ENCODE assay signal across 8 cellular contexts in the genomic region with DNA sequence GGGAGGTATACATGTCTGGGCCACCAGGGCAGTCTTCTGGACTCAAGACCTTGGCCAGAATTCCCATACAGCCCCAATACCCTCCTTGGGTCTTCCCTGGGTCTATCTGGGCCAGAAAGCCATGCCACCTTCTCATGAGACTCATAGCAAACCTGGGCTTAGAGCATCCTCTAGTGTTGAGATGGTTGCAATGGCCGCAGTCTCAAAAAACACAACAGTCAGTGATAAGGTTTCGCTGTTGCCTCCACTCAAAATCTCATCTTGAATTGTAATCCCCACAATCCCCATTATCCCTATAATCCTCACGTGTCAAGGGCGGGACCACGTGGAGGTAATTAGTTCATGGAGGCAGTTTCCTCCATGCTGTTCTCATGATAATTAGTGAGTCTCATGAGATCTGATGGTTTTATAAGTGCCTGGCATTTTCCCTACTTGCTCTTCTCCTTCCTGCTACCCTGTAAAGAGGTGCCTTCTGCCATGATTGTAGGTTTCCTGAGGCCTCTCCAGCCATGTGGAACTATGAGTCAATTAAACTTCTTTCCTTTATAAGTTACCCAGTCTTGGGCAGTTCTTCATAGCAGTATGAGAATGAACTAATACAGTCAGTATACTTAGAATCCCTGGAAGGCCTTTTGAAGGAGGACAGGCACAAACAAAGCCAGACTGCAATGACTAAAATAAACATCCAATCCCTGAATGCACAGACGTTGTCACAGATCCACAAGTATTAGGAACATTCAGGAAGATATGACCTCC.
DNase-seq lines count a peak whose midpoint lies in the region; ATAC-seq and TF ChIP-seq lines count a peak whose summit lies in the region.

No MANE protein-coding gene starts in this region.

- H3K4me1 ChIP-seq in colonic mucosa (no peaks in the 10 kb centered on the region), lower lobe of right lung (peaks cover 4% of the 10 kb centered on the region)

- TF ChIP-seq CTCF in colonic mucosa (IDR thresholded peaks at IDR 0.05) (peak; percentile 48), lower lobe of right lung (IDR thresholded peaks at IDR 0.05) (peak; percentile 46)

- H3K9ac ChIP-seq in colonic mucosa (ENCODE audit: low read depth in 2 of 2, low read length in 2 of 2), result no peak overlapping the region

- H3K4me3 ChIP-seq in colonic mucosa (no peak overlapping the region), lower lobe of right lung (no peak overlapping the region)

- H3K27ac ChIP-seq in colonic mucosa (no peak overlapping the region), lower lobe of right lung (no peak overlapping the region)

- in situ Hi-C loops in G401 (cut with HindIII; ENCODE audit: low sequenced_read_pairs), result no loop called here

- DNase-seq in AG08395 (ENCODE audit: low spot score), result peak; percentile 17
- DNase-seq in G401 (ENCODE audit: low spot score), result peak; percentile 28
- DNase-seq in NCI-H524 (lab: John Stamatoyannopoulos, UW), result peak; percentile 96
- DNase-seq in colonic mucosa, result peak; percentile 27
- DNase-seq in lower lobe of right lung, result no peak
- no peak for DNase-seq in activated CD4-positive, CD25-positive, alpha-beta regulatory T cell (lab: John Stamatoyannopoulos, UW)

- ATAC-seq in HG02623 (IDR thresholded peaks at IDR 0.05; ENCODE audit: unreplicated experiment) (peak; percentile 58), lower lobe of right lung (peak in 1 of 2 donors; percentile 40), HG03025 (IDR thresholded peaks at IDR 0.05; ENCODE audit: low FRiP score, unreplicated experiment) (no peak)

- H3K36me3 ChIP-seq in colonic mucosa, result no peaks in the 10 kb centered on the region
- no peaks in the 10 kb centered on the region for H3K36me3 ChIP-seq in lower lobe of right lung

- intact Hi-C loops in colonic mucosa (cut with DNase I), result loop anchor here (5.0 kb wide), 1 partner anchor 356 kb away; no protein-coding TSS in a partner anchor
- intact Hi-C loops in lower lobe of right lung (cut with DNase I), result no loop called here

- H3K27me3 ChIP-seq in colonic mucosa (no peaks in the 10 kb centered on the region), lower lobe of right lung (ENCODE audit: low read depth) (no peaks in the 10 kb centered on the region)

- H3K9me3 ChIP-seq in colonic mucosa, result no peaks in the 10 kb centered on the region
- H3K9me3 ChIP-seq in lower lobe of right lung, result no peaks in the 10 kb centered on the region

Comparison
In these comparisons a context has a peak if more than half of its experiments do, and no peak if none do; other contexts are left out.
1. DNase-seq: peak in AG08395 (single experiment), G401 (single experiment), NCI-H524 (2 of 2) and colonic mucosa (single experiment); none in lower lobe of right lung (single experiment) and activated CD4-positive, CD25-positive, alpha-beta regulatory T cell (0 of 4).